22 cellular contexts compared by ENCODE assay signal in genomic region chr5:64742821-64743220, GRCh38. TPM values are rescaled to one million over a fixed set of nuclear protein-coding genes. Genes with fewer than 3 reads are reported as not detected.
"Had no signal": no experiment of that assay in that cellular context is flagged by ENCODE, and none has a peak within 500 bp of the region (broad histone marks: within the 10 kb centered on the region; RNA-seq: fewer than 3 reads in every experiment).

No MANE protein-coding gene starts in this region.

- H3K27me3 ChIP-seq: adrenal gland, esophagus muscularis mucosa, tibial artery had no signal

- H3K4me1 ChIP-seq: adrenal gland had no signal

- H3K4me3 ChIP-seq: adrenal gland, esophagus muscularis mucosa, tibial artery had no signal

- DNase-seq: activated CD4-positive, alpha-beta T cell treated with anti-CD3 and anti-CD28 coated beads, Interleukin-2, amount 50 U/mL, for 4 hours; activated gamma-delta T cell; activated T-cell treated with anti-CD3 and anti-CD28 coated beads, Interleukin-2, amount 50 U/mL, for 72 hours; adrenal gland; cerebellar nuclear complex; cortex of kidney; foreskin melanocyte; hypothalamus; left ventricle myocardium superior; naive B cell; retina; stimulated activated naive CD8-positive, alpha-beta T cell treated with anti-CD3 and anti-CD28 coated beads, Interleukin-15, Interleukin-2, amounts not matched to agents 100 U/mL and 50 U/mL, for 24 hours; substantia nigra; T-helper 17 cell; tibial artery; WERI-Rb-1 had no signal

- H3K27ac ChIP-seq: adrenal gland, esophagus muscularis mucosa, tibial artery, WERI-Rb-1 had no signal

- H3K9me3 ChIP-seq: adrenal gland, esophagus muscularis mucosa, tibial artery had no signal

RNA-seq across cellular contexts. Expression of gene SHISAL2B, which starts 52.5 kb away (rescaled TPM):
- total RNA-seq: activated CD8-positive, alpha-beta memory T cell treated with anti-CD3 and anti-CD28 coated beads for 36 hours; activated T-cell treated with anti-CD3 and anti-CD28 coated beads, Interleukin-2, amount 50 U/mL, for 72 hours; adrenal gland; bronchial epithelial cell; esophagus muscularis mucosa; kidney epithelial cell; left ventricle myocardium superior; mononuclear cell; posterior vena cava; T-helper 17 cell had no signal
